ENCODE assay signal across 1 cellular context in the genomic region with DNA sequence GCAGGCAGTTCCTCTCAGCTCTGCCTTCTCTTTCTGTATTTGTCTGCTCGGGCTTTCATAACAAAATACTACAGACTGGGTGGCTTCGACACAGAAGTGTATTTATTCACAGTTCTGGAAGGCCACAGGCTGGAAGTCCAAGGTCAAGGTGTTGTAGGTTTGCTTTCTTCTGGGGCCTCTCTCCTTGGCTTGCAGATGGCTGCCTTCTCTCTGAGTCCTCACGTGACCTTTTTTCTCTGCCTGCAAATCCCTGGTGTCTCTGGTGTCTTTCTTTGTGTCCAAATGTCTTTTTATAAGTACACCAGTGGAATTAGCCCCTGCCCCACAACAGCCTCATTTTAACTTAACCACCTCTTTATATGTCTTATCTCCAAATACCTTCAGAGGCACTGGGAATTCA.
A peak's percentile ranks its signal among the peaks of the same experiment; 100 is the strongest.
TF ChIP-seq lines count a peak whose summit lies in the region.

No MANE protein-coding gene starts in this region.

TF ChIP-seq in K562, 482 proteins besides CTCF, POLR2A, EP300 and RAD21 (continued from another document):
- TF ChIP-seq, protein P1, sequence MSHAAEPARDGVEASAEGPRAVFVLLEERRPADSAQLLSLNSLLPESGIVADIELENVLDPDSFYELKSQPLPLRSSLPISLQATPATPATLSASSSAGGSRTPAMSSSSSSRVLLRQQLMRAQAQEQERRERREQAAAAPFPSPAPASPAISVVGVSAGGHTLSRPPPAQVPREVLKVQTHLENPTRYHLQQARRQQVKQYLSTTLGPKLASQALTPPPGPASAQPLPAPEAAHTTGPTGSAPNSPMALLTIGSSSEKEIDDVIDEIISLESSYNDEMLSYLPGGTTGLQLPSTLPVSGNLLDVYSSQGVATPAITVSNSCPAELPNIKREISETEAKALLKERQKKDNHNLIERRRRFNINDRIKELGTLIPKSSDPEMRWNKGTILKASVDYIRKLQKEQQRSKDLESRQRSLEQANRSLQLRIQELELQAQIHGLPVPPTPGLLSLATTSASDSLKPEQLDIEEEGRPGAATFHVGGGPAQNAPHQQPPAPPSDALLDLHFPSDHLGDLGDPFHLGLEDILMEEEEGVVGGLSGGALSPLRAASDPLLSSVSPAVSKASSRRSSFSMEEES (CRISPR knock-in tag; IDR thresholded peaks at IDR 0.05) = peak; percentile 11; the same call in 1 of the 2 replicates
- TF ChIP-seq, protein P2, sequence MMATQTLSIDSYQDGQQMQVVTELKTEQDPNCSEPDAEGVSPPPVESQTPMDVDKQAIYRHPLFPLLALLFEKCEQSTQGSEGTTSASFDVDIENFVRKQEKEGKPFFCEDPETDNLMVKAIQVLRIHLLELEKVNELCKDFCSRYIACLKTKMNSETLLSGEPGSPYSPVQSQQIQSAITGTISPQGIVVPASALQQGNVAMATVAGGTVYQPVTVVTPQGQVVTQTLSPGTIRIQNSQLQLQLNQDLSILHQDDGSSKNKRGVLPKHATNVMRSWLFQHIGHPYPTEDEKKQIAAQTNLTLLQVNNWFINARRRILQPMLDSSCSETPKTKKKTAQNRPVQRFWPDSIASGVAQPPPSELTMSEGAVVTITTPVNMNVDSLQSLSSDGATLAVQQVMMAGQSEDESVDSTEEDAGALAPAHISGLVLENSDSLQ (IDR thresholded peaks at IDR 0.05) = no peak
- TF ChIP-seq SRSF9 (IDR thresholded peaks at IDR 0.05; ENCODE audit: borderline replicate concordance, low read depth, low read length) = no peak
- no peak for TF ChIP-seq FUS (optimal IDR thresholded peaks at IDR 0.05; ENCODE audit: low read depth, low read length)
